In the genomic region with DNA sequence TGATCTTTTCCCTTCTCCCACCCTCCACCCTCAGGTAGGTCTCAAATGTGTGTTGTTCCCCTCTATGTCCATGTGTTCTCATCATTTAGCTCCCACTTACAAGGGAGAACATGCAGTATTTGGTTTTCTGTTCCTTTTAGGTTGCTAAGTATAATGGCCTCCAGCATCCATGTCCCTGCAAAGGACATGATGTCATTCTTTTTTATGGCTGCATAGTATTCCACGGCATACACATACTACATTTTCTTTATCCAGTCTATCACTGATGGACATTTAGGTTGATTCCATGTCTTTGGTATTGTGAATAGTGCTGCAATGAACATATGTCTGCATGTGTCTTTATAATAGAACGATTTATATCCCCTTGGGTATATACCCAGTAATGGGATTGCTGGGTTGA, we compare ENCODE assay signal across 12 cellular contexts. TPM values are rescaled to one million over a fixed set of nuclear protein-coding genes. Genes with fewer than 3 reads are reported as not detected.
"Had no signal": no experiment of that assay in that cellular context is flagged by ENCODE, and none has a peak within 500 bp of the region (broad histone marks: within the 10 kb centered on the region; RNA-seq: fewer than 3 reads in every experiment).

No MANE protein-coding gene starts in this region.

RNA-seq across cellular contexts. Expression of a gene that starts 47.5 kb away (rescaled TPM):
- total RNA-seq: activated CD4-positive, alpha-beta memory T cell treated with anti-CD3 and anti-CD28 coated beads for 36 hours; activated CD4-positive, alpha-beta memory T cell treated with anti-CD3 and anti-CD28 coated beads, Interleukin-2, amount 10 ng/mL, durations not matched to agents 7 days and 5 days; activated CD4-positive, alpha-beta T cell treated with anti-CD3 and anti-CD28 coated beads for 36 hours; activated CD4-positive, alpha-beta T cell treated with anti-CD3 and anti-CD28 coated beads, Interleukin-2, amount 10 ng/mL, durations not matched to agents 24 days and 14 days; activated CD4-positive, alpha-beta T cell treated with anti-CD3 and anti-CD28 coated beads, Interleukin-2, amount 10 ng/mL, durations not matched to agents 7 days and 5 days; activated CD8-positive, alpha-beta memory T cell treated with anti-CD3 and anti-CD28 coated beads for 36 hours; activated CD8-positive, alpha-beta memory T cell treated with anti-CD3 and anti-CD28 coated beads, Interleukin-2, amount 10 ng/mL, durations not matched to agents 7 days and 5 days; activated CD8-positive, alpha-beta T cell treated with anti-CD3 and anti-CD28 coated beads for 36 hours; activated CD8-positive, alpha-beta T cell treated with anti-CD3 and anti-CD28 coated beads, Interleukin-2, amount 10 ng/mL, durations not matched to agents 7 days and 5 days; T-helper 1 cell treated with Interleukin-12 subunit alpha and Interleukin-12 subunit beta and Interleukin-4 antibody, amounts not matched to agents 30 ng/mL and 1 ng/mL, for 36 hours; T-helper 17 cell; T-helper 2 cell treated with Interferon-gamma antibody and Interleukin-4, amounts not matched to agents 100 ng/mL and 5 ng/mL, for 36 hours had no signal
